Comparison of ENCODE assay signal across 10 cellular contexts in genomic region chr2:101272045-101272784, GRCh38. TPM values are rescaled to one million over a fixed set of nuclear protein-coding genes. Genes with fewer than 3 reads are reported as not detected.
DNase-seq lines count a peak whose midpoint lies in the region; ATAC-seq and TF ChIP-seq lines count a peak whose summit lies in the region.
"Had no signal": no experiment of that assay in that cellular context is flagged by ENCODE, and none has a peak within 500 bp of the region (broad histone marks: within the 10 kb centered on the region; RNA-seq: fewer than 3 reads in every experiment).

No MANE protein-coding gene starts in this region.

- TF ChIP-seq CTCF in liver (IDR thresholded peaks at IDR 0.05; ENCODE audit: low read depth, low read length, missing input control) (no peak), left ventricle myocardium inferior (IDR thresholded peaks at IDR 0.05; ENCODE audit: borderline replicate concordance) (no peak), H9 (conservative IDR thresholded peaks at IDR 0.05) (no peak)

- H3K4me1 ChIP-seq in liver (ENCODE audit: control insufficient read depth in 4 of 4, insufficient read depth in 4 of 4, low read length in 3 of 4) = peaks cover 1 to 13% (median 9%) of the 10 kb centered on the region in 4 donors
- H3K4me1 ChIP-seq in left ventricle myocardium inferior = peaks cover 15% of the 10 kb centered on the region
- H3K4me1 ChIP-seq in H9 (ENCODE audit: insufficient read depth, low read length) = no peaks in the 10 kb centered on the region

- H3K9me3 ChIP-seq in liver (ENCODE audit: control insufficient read depth in 4 of 4, low read length in 3 of 4) (no peaks in the 10 kb centered on the region), left ventricle myocardium inferior (replicated peaks) (no peaks in the 10 kb centered on the region), H9 (ENCODE audit: control insufficient read depth, low read depth, low read length) (no peaks in the 10 kb centered on the region)

- H3K27ac Mint-ChIP-seq in H9 = 0 out of 7 replicates have a peak overlapping the region, but pooled peaks of 1 of the 3 experiments have one; percentile 24

- H2BK120ac ChIP-seq in H9 (ENCODE audit: low read depth, low read length, poor library complexity, severe bottlenecking) = no peak overlapping the region

- no peak overlapping the region for H3K4ac ChIP-seq in H9 (ENCODE audit: low read depth, low read length)

- H3K4me3 ChIP-seq in liver (ENCODE audit: low read depth in 1 of 3, low read length in 3 of 3) (no peak overlapping the region), left ventricle myocardium inferior (no peak overlapping the region)
- H3K4me3 ChIP-seq: coronary artery had no signal

- no peaks in the 10 kb centered on the region for H3K23me2 ChIP-seq in H9 (ENCODE audit: insufficient read length, low read depth, low read length, poor library complexity, severe bottlenecking)

- H4K91ac ChIP-seq in H9 (ENCODE audit: insufficient read length, low read depth, low read length) = no peak overlapping the region

- H4K20me1 ChIP-seq in H9 (ENCODE audit: control insufficient read depth, insufficient read depth, insufficient read length) = no peaks in the 10 kb centered on the region

- no peak overlapping the region for H3K18ac ChIP-seq in H9 (ENCODE audit: insufficient read length, low read depth, low read length)

- H2BK12ac ChIP-seq in H9 (ENCODE audit: insufficient read length, low read depth, low read length) = no peak overlapping the region

- H3K79me2 ChIP-seq in H9 (ENCODE audit: insufficient read depth, low read length) = no peaks in the 10 kb centered on the region

- no peaks in the 10 kb centered on the region for H3K27me3 ChIP-seq in liver (ENCODE audit: control insufficient read depth in 4 of 4, insufficient read depth in 4 of 4, low read length in 3 of 4)
- no peaks in the 10 kb centered on the region for H3K27me3 ChIP-seq in left ventricle myocardium inferior (ENCODE audit: low read depth)
- no peaks in the 10 kb centered on the region for H3K27me3 ChIP-seq in H9 (ENCODE audit: insufficient read depth, low read length)

- no peaks in the 10 kb centered on the region for H3K79me1 ChIP-seq in H9 (ENCODE audit: insufficient read depth, low read depth, low read length, poor library complexity, severe bottlenecking)

- H3K9me3 Mint-ChIP-seq in H9 = no peaks in the 10 kb centered on the region

- H3K27ac ChIP-seq in liver (ENCODE audit: low read depth in 1 of 2, low read length in 2 of 2) = no peak overlapping the region
- no peak overlapping the region for H3K27ac ChIP-seq in left ventricle myocardium inferior (replicated peaks)
- no peak overlapping the region for H3K27ac ChIP-seq in H9 (ENCODE audit: insufficient read length, low read depth, low read length)
- H3K27ac ChIP-seq: coronary artery had no signal

- WGBS in liver = 41% methylated on average over 3 of the region's 3 CpGs
- no CpG with 5 or more reads among the region's 3 CpGs for WGBS in H9 (ENCODE audit: extremely low coverage, insufficient read length, low lambda C conversion rate)

- H3K23ac ChIP-seq in H9 (ENCODE audit: insufficient read length, low read depth, low read length) = no peak overlapping the region

- peaks cover 17 to 61% (median 37%) of the 10 kb centered on the region in 3 experiments; a peak in 6 of 7 replicates for H3K36me3 Mint-ChIP-seq in H9 (ENCODE audit: insufficient read depth in 1 of 3, low read depth in 3 of 3)

- H3K27me3 Mint-ChIP-seq in H9 (ENCODE audit: low read depth) = no peaks in the 10 kb centered on the region

- no peak overlapping the region for H3K9ac ChIP-seq in liver (ENCODE audit: low read depth in 1 of 2, low read length in 2 of 2)
- no peak overlapping the region for H3K9ac ChIP-seq in H9 (ENCODE audit: extremely low read depth, insufficient read length, low read length)

- H2BK5ac ChIP-seq in H9 (ENCODE audit: insufficient read length, low read length) = no peak overlapping the region

- no peak overlapping the region for H3K56ac ChIP-seq in H9 (ENCODE audit: insufficient read length, low read depth, low read length)

- H2BK20ac ChIP-seq in H9 (ENCODE audit: low read depth, low read length, poor library complexity, severe bottlenecking) = no peak overlapping the region

- no peak overlapping the region for H2AK5ac ChIP-seq in H9 (ENCODE audit: insufficient read length, low read length)

- H2BK15ac ChIP-seq in H9 (ENCODE audit: low read depth, low read length) = no peak overlapping the region

- no peak overlapping the region for H3K4me2 ChIP-seq in H9 (ENCODE audit: insufficient read depth, insufficient read length, low read length)

- no peak overlapping the region for H3K14ac ChIP-seq in H9 (ENCODE audit: insufficient read depth, low read length)

- H4K5ac ChIP-seq in H9 (ENCODE audit: insufficient read length, low read depth, low read length) = no peak overlapping the region

- no peak for TF ChIP-seq RAD21 in liver (IDR thresholded peaks at IDR 0.05)

- no peak for DNase-seq in left ventricle myocardium inferior
- DNase-seq in H9 = no peak
- DNase-seq in NCI-H774 (lab: John Stamatoyannopoulos, UW) = no peak
- DNase-seq in activated CD4-positive, alpha-beta T cell treated with anti-CD3 and anti-CD28 coated beads, Interleukin-2, amount 50 U/mL, for 1 hour = no peak
- DNase-seq: NCI-H1417 treated with DMSO at 0.1 percent for 48 hours had no signal

- intact Hi-C loops in left ventricle myocardium inferior (cut with micrococcal nuclease) = no loop called here

- H3T11ph ChIP-seq in H9 (ENCODE audit: low read length) = no peak overlapping the region

- H3K4me3 Mint-ChIP-seq in H9 = no peak overlapping the region

- no peak overlapping the region for H2AFZ ChIP-seq in H9 (ENCODE audit: low read length)

- H3K4me1 Mint-ChIP-seq in H9 = no peaks in the 10 kb centered on the region

- peak; percentile 93 for ATAC-seq in GM18867 (IDR thresholded peaks at IDR 0.05; ENCODE audit: unreplicated experiment)
- peak; percentile 74 for ATAC-seq in GM21528 (IDR thresholded peaks at IDR 0.05; ENCODE audit: low FRiP score, unreplicated experiment)
- ATAC-seq in HG03432 (IDR thresholded peaks at IDR 0.05; ENCODE audit: unreplicated experiment) = peak; percentile 85

- H4K8ac ChIP-seq in H9 (replicated peaks; ENCODE audit: insufficient read length, low read depth, low read length) = no peak overlapping the region

- H3K36me3 ChIP-seq in liver (ENCODE audit: control insufficient read depth in 4 of 4, insufficient read depth in 3 of 4, low read depth in 1 of 4, low read length in 3 of 4) = peaks cover 6 to 48% (median 43%) of the 10 kb centered on the region in 4 donors
- peaks cover 81% of the 10 kb centered on the region for H3K36me3 ChIP-seq in left ventricle myocardium inferior

TF ChIP-seq in liver, 16 proteins besides CTCF, POLR2A, EP300 and RAD21:
- TF ChIP-seq HNF4A (conservative IDR thresholded peaks at IDR 0.05) = peak; percentile 8 to 26
- TF ChIP-seq, protein P1, sequence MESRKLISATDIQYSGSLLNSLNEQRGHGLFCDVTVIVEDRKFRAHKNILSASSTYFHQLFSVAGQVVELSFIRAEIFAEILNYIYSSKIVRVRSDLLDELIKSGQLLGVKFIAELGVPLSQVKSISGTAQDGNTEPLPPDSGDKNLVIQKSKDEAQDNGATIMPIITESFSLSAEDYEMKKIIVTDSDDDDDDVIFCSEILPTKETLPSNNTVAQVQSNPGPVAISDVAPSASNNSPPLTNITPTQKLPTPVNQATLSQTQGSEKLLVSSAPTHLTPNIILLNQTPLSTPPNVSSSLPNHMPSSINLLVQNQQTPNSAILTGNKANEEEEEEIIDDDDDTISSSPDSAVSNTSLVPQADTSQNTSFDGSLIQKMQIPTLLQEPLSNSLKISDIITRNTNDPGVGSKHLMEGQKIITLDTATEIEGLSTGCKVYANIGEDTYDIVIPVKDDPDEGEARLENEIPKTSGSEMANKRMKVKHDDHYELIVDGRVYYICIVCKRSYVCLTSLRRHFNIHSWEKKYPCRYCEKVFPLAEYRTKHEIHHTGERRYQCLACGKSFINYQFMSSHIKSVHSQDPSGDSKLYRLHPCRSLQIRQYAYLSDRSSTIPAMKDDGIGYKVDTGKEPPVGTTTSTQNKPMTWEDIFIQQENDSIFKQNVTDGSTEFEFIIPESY (IDR thresholded peaks at IDR 0.05) = peak; percentile 21
- no peak for TF ChIP-seq HNF4G (IDR thresholded peaks at IDR 0.05)
- TF ChIP-seq SP1 (IDR thresholded peaks at IDR 0.05) = peak; percentile 13

RNA-seq across cellular contexts. Expression of gene CNOT11, which starts 19.5 kb away (rescaled TPM):
- total RNA-seq in liver (10 to 100 TPM; 12.7 to 14.3 TPM), left ventricle myocardium inferior (33.8 TPM), H9 (2021) (46.8 and 50.6 TPM in 2 replicates)
- 10 to 100 TPM in 1 of 2 donors, 1 to 10 TPM in 1; 9.8 to 14.3 TPM for polyA plus RNA-seq in liver

RNA-seq across cellular contexts. Expression of gene RNF149, which starts 36.3 kb away (rescaled TPM):
- total RNA-seq in liver = 10 to 100 TPM; 32.4 to 54.7 TPM
- 10 to 100 TPM; 14.1 to 25.8 TPM for polyA plus RNA-seq in liver
- 12.0 TPM for total RNA-seq in left ventricle myocardium inferior
- total RNA-seq in H9 (2021) = 17.4 and 18.0 TPM in 2 replicates
